18 cellular contexts compared by ENCODE assay signal in the genomic region with DNA sequence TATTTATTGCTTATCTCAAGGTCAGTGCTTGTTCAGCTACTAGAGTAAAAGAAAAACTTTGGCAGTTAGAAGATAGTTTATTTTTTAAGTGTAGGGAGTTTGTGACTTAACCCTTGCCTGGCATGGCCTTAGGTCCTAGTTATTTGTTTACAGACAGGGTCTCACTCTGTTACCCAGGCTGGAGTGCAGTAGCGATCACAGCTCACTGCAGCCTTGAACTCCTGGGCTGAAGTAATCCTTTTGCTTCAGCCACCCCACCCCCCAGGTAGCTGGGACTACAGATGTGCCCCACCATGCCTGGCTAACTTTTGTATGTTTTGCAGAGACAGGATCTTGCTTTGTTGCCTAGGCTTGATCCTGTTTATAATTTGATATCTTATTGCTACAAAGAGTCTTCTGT. TPM values are rescaled to one million over a fixed set of nuclear protein-coding genes. Genes with fewer than 3 reads are reported as not detected.
DNase-seq lines count a peak whose midpoint lies in the region; ATAC-seq, FAIRE-seq and TF ChIP-seq lines count a peak whose summit lies in the region.
"Had no signal": no experiment of that assay in that cellular context is flagged by ENCODE, and none has a peak within 500 bp of the region (broad histone marks: within the 10 kb centered on the region; RNA-seq: fewer than 3 reads in every experiment).

No MANE protein-coding gene starts in this region.

- H3K36me3 Mint-ChIP-seq in GM23338 (ENCODE audit: low read depth) (peaks cover 46% of the 10 kb centered on the region), osteocyte (ENCODE audit: unreplicated experiment) (peaks cover 4% of the 10 kb centered on the region)
- H3K36me3 Mint-ChIP-seq: CD4-positive, CD25-positive, alpha-beta regulatory T cell had no signal

- H2BK15ac ChIP-seq in H1 (ENCODE audit: low read length): no peak overlapping the region

- no peak overlapping the region for H4K5ac ChIP-seq in H1 (ENCODE audit: insufficient read length, low read depth, low read length)

- no peak overlapping the region for H3K9ac ChIP-seq in OCI-LY1 (ENCODE audit: low read length)
- no peak overlapping the region for H3K9ac ChIP-seq in H1 (replicated peaks in 1 of 4; ENCODE audit: extremely low read depth in 1 of 4, low read depth in 3 of 4, low read length in 3 of 4)
- H3K9ac ChIP-seq: parathyroid adenoma had no signal

- H2BK20ac ChIP-seq in H1 (ENCODE audit: low read length): no peak overlapping the region

- H3K4ac ChIP-seq in H1 (replicated peaks; ENCODE audit: insufficient read length, low read depth, low read length): no peak overlapping the region

- TF ChIP-seq EP300 in H1 (IDR thresholded peaks at IDR 0.05; ENCODE audit: borderline replicate concordance in 1 of 2, low read depth in 2 of 2, low read length in 2 of 2): no peak

- H3K4me2 ChIP-seq in GM23338 (peak overlapping the region; percentile 56; the same call in 1 of the 2 replicates), OCI-LY1 (ENCODE audit: low read length) (peak overlapping the region; percentile 1; the same call in 1 of the 2 replicates), H1 (ENCODE audit: insufficient read depth in 1 of 2, low read depth in 2 of 2, low read length in 2 of 2) (peak overlapping the region; percentile 26 to 52; a peak in 1 of 4 replicates)

- WGBS in H1 (ENCODE audit: extremely low coverage in 1 of 2, insufficient coverage in 1 of 2, insufficient read length in 1 of 2, insufficient replicate concordance in 2 of 2, low coverage in 1 of 2, low lambda C conversion rate in 2 of 2, missing lambda C conversion rate in 1 of 2), 2 experiments: 84% methylated on average over 1 of the region's 1 CpG; no CpG with 5 or more reads in 1 of the 2 experiments

- no peak overlapping the region for H3K4me3 ChIP-seq in GM23338
- no peak overlapping the region for H3K4me3 ChIP-seq in OCI-LY1 (ENCODE audit: low read depth, low read length, poor library complexity, severe bottlenecking)
- H3K4me3 ChIP-seq in H1 (ENCODE audit: extremely low read depth in 1 of 4, insufficient read depth in 2 of 4, low read depth in 3 of 4, low read length in 4 of 4): no peak overlapping the region
- H3K4me3 ChIP-seq: vagina had no signal

- no peak overlapping the region; the same call in 2 of the 3 replicates for H3K4me3 Mint-ChIP-seq in GM23338
- peak overlapping the region; percentile 2 for H3K4me3 Mint-ChIP-seq in osteocyte (ENCODE audit: unreplicated experiment)
- H3K4me3 Mint-ChIP-seq: activated T-cell treated with anti-CD3 and anti-CD28 coated beads, Interleukin-2, amount 50 U/mL, for 72 hours had no signal

- H3K79me2 ChIP-seq in GM23338 (replicated peaks; ENCODE audit: insufficient read depth): peaks cover 62% of the 10 kb centered on the region
- H3K79me2 ChIP-seq in OCI-LY1 (ENCODE audit: insufficient read depth, low read length): peaks cover 65% of the 10 kb centered on the region
- H3K79me2 ChIP-seq in H1 (ENCODE audit: control insufficient read depth in 1 of 2, insufficient read depth in 2 of 2, low read length in 2 of 2): peaks cover 20 to 58% of the 10 kb centered on the region in 2 experiments
- H3K79me2 ChIP-seq: parathyroid adenoma had no signal

- H3K27me3 Mint-ChIP-seq in GM23338 (ENCODE audit: insufficient read depth, low read depth, poor library complexity): peaks cover 2% of the 10 kb centered on the region
- H3K27me3 Mint-ChIP-seq in osteocyte (ENCODE audit: unreplicated experiment): no peaks in the 10 kb centered on the region

- no peak overlapping the region for H2AFZ ChIP-seq in GM23338
- H2AFZ ChIP-seq in OCI-LY1 (ENCODE audit: low read length): no peak overlapping the region
- H2AFZ ChIP-seq in H1 (ENCODE audit: low read length): no peak overlapping the region
- H2AFZ ChIP-seq: parathyroid adenoma had no signal

- no peak overlapping the region for H3K14ac ChIP-seq in H1 (ENCODE audit: insufficient read length)

- no peak overlapping the region for H2BK120ac ChIP-seq in H1 (replicated peaks; ENCODE audit: low read depth, low read length)

- H3K23ac ChIP-seq in H1 (ENCODE audit: insufficient read length): no peak overlapping the region

- DNase-seq in GM23338 (ENCODE audit: low spot score) (peak; percentile 8), H1 (ENCODE audit: low read depth in 1 of 2, low spot score in 2 of 2) (no peak), osteocyte (ENCODE audit: extremely low spot score, unreplicated experiment) (no peak), NCI-H1930 (lab: John Stamatoyannopoulos, UW) (no peak)
- DNase-seq: activated CD4-positive, alpha-beta T cell treated with anti-CD3 and anti-CD28 coated beads, Interleukin-2, amount 50 U/mL, for 4 hours; activated T-cell treated with anti-CD3 and anti-CD28 coated beads, Interleukin-2, amount 50 U/mL, for 72 hours; CD4-positive, CD25-positive, alpha-beta regulatory T cell; Karpas-422; NCI-H187; Right ventricle myocardium superior; stimulated activated naive CD8-positive, alpha-beta T cell treated with anti-CD3 and anti-CD28 coated beads, Interleukin-15, Interleukin-2, amounts not matched to agents 100 U/mL and 50 U/mL, for 24 hours; T-helper 9 cell had no signal

- no peak overlapping the region for H3K56ac ChIP-seq in H1 (replicated peaks; ENCODE audit: insufficient read length, low read depth, low read length)

- no peak overlapping the region for H3K27ac ChIP-seq in GM23338 (ENCODE audit: low read depth)
- H3K27ac ChIP-seq in OCI-LY1 (ENCODE audit: low read depth, low read length, poor library complexity, severe bottlenecking): no peak overlapping the region
- no peak overlapping the region for H3K27ac ChIP-seq in H1 (ENCODE audit: low read depth, low read length)
- H3K27ac ChIP-seq: parathyroid adenoma, vagina had no signal

- peaks cover 5% of the 10 kb centered on the region; the same call in 1 of the 2 replicates for H3K23me2 ChIP-seq in H1 (ENCODE audit: low read depth, low read length)

- no peak overlapping the region for H4K8ac ChIP-seq in H1 (ENCODE audit: extremely low read depth, insufficient read depth, low read length)

- H3K27me3 ChIP-seq in GM23338 (ENCODE audit: insufficient read depth) (no peaks in the 10 kb centered on the region), OCI-LY1 (ENCODE audit: insufficient read depth, low read length) (no peaks in the 10 kb centered on the region), H1 (replicated peaks in 1 of 4; ENCODE audit: control insufficient read depth in 3 of 4, extremely low read depth in 1 of 4, insufficient read depth in 3 of 4, low read length in 3 of 4) (no peaks in the 10 kb centered on the region)
- H3K27me3 ChIP-seq: vagina had no signal

- H2BK12ac ChIP-seq in H1 (ENCODE audit: low read depth, low read length): no peak overlapping the region

- H3K9me3 ChIP-seq in OCI-LY1 (ENCODE audit: low read length) (peaks cover 6% of the 10 kb centered on the region), H1 (ENCODE audit: insufficient read depth in 2 of 2, low read depth in 1 of 2, low read length in 1 of 2) (peaks cover 2 to 4% of the 10 kb centered on the region in 2 experiments; a peak in 1 of 4 replicates)
- H3K9me3 ChIP-seq: vagina had no signal

- H2BK5ac ChIP-seq in H1 (ENCODE audit: low read depth, low read length): no peak overlapping the region

- H3K9me2 ChIP-seq in GM23338 (ENCODE audit: insufficient read depth): no peaks in the 10 kb centered on the region
- H3K9me2 ChIP-seq in OCI-LY1 (ENCODE audit: low read depth, low read length): no peaks in the 10 kb centered on the region

- no peak for TF ChIP-seq POLR2A in H1 (IDR thresholded peaks at IDR 0.05; ENCODE audit: control extremely low read depth in 1 of 2, low read depth in 2 of 2, low read length in 2 of 2)

- H3K36me3 ChIP-seq in GM23338 (ENCODE audit: insufficient read depth) (peaks cover 12% of the 10 kb centered on the region; the same call in 1 of the 2 replicates), OCI-LY1 (ENCODE audit: insufficient read depth, low read length) (peaks cover 61% of the 10 kb centered on the region), H1 (ENCODE audit: control insufficient read depth in 2 of 4, insufficient read depth in 4 of 4, low read length in 3 of 4) (peaks cover 3 to 23% (median 13%) of the 10 kb centered on the region in 4 experiments; a peak in 4 of 8 replicates)
- H3K36me3 ChIP-seq: vagina had no signal

- H3K4me1 ChIP-seq in GM23338 (ENCODE audit: insufficient read depth) (peaks cover 34% of the 10 kb centered on the region), OCI-LY1 (ENCODE audit: insufficient read depth, low read length, severe bottlenecking) (peaks cover 32% of the 10 kb centered on the region), H1 (replicated peaks in 1 of 4; ENCODE audit: control insufficient read depth in 3 of 4, insufficient read depth in 4 of 4, low read length in 3 of 4) (peaks cover 10 to 15% (median 13%) of the 10 kb centered on the region in 4 experiments)
- H3K4me1 ChIP-seq: parathyroid adenoma had no signal

- H3K27ac Mint-ChIP-seq in GM23338 (peak overlapping the region; percentile 92), osteocyte (ENCODE audit: unreplicated experiment) (peak overlapping the region; percentile 92)

- no peak overlapping the region for H4K91ac ChIP-seq in H1 (replicated peaks; ENCODE audit: insufficient read length, low read length)

- no peak for FAIRE-seq in H1 (lab: Jason Lieb, UNC)
- FAIRE-seq: islet of Langerhans had no signal

- H4K20me1 ChIP-seq in GM23338 (replicated peaks; ENCODE audit: insufficient read depth): peaks cover 6% of the 10 kb centered on the region; the same call in 1 of the 2 replicates
- no peaks in the 10 kb centered on the region for H4K20me1 ChIP-seq in OCI-LY1 (ENCODE audit: insufficient read depth, low read length)
- H4K20me1 ChIP-seq in H1 (replicated peaks in 1 of 2; ENCODE audit: control insufficient read depth in 1 of 2, insufficient read depth in 2 of 2, low read length in 2 of 2): peaks cover 0 to 2% of the 10 kb centered on the region in 2 experiments

- POLR2A ChIA-PET in H1 (lab: Charles Lee; ENCODE audit: partially characterized antibody): no interaction called here

- no peak overlapping the region for H3K18ac ChIP-seq in H1 (ENCODE audit: extremely low read depth, low read length)

- TF ChIP-seq CTCF in GM23338 (conservative IDR thresholded peaks at IDR 0.05; ENCODE audit: low read depth in 2 of 2) (no peak), OCI-LY1 (IDR thresholded peaks at IDR 0.05; ENCODE audit: low read length) (no peak), H1 (IDR thresholded peaks at IDR 0.05; ENCODE audit: control extremely low read depth in 1 of 3, insufficient read depth in 1 of 3, low read depth in 1 of 3, low read length in 3 of 3) (no peak), osteocyte (IDR thresholded peaks at IDR 0.05) (no peak)

- H2AK5ac ChIP-seq in H1 (ENCODE audit: low read depth, low read length): no peak overlapping the region

- peaks cover 33% of the 10 kb centered on the region for H3K4me1 Mint-ChIP-seq in GM23338
- peaks cover 82% of the 10 kb centered on the region for H3K4me1 Mint-ChIP-seq in osteocyte (ENCODE audit: unreplicated experiment)

- H3K79me1 ChIP-seq in H1 (ENCODE audit: low read depth, low read length): peaks cover 2% of the 10 kb centered on the region; the same call in 1 of the 2 replicates

- CTCF ChIA-PET in H1 (lab: Charles Lee; ENCODE audit: partially characterized antibody): interaction anchor here (1.0 to 2.0 kb wide), 5 partner anchors 15 to 704 kb away, joined by 3 to 5 read pairs (median 4); a partner anchor contains a TSS

- H3K9me3 Mint-ChIP-seq in GM23338: peaks cover 12% of the 10 kb centered on the region; the same call in 2 of the 3 replicates
- H3K9me3 Mint-ChIP-seq in osteocyte (ENCODE audit: unreplicated experiment): no peaks in the 10 kb centered on the region
- H3K9me3 Mint-ChIP-seq: CD4-positive, CD25-positive, alpha-beta regulatory T cell had no signal

- no peak for ATAC-seq in GM23338
- ATAC-seq in HG03342 (IDR thresholded peaks at IDR 0.05; ENCODE audit: unreplicated experiment): no peak
- ATAC-seq in GM18873 (IDR thresholded peaks at IDR 0.05; ENCODE audit: low FRiP score, unreplicated experiment): no peak
- ATAC-seq: activated T-cell treated with anti-CD3 and anti-CD28 coated beads, Interleukin-2, amount 50 U/mL, for 72 hours; stimulated activated naive CD8-positive, alpha-beta T cell treated with anti-CD3 and anti-CD28 coated beads, Interleukin-15, Interleukin-2, amounts not matched to agents 100 U/mL and 50 U/mL, for 24 hours had no signal

- TF ChIP-seq RAD21 in H1 (IDR thresholded peaks at IDR 0.05 in 1 of 2, conservative IDR thresholded peaks at IDR 0.05 in 1 of 2; ENCODE audit: low read depth in 2 of 2, low read length in 2 of 2): no peak

- H3F3A ChIP-seq in GM23338 (replicated peaks; ENCODE audit: low read depth) (peaks cover 5% of the 10 kb centered on the region; the same call in 1 of the 2 replicates), OCI-LY1 (ENCODE audit: insufficient read depth, low read length) (no peaks in the 10 kb centered on the region)

RNA-seq across cellular contexts. Expression of a gene that starts 4.2 kb away (rescaled TPM):
- 63.4 and 66.7 TPM in 2 replicates for total RNA-seq in GM23338 (2014; rRNA removed; shearing (Covaris generic))
- polyA plus RNA-seq in GM23338 (2016; fragmentation: Nextera tagmentation; extraction: Ambion mirVana): 21.6 and 26.9 TPM in 2 replicates
- 87.4 and 90.1 TPM in 2 replicates for total RNA-seq in H1 (2021; fragmentation: NEBNext Ultra II Directional; extraction: Animal tissue kit (Norgen Biotek cat#: 25700))
- 14.8 and 18.5 TPM in 2 replicates for polyA plus RNA-seq in H1 (2011; rRNA removed)
- polyA plus RNA-seq in H1 (2011; cell fraction: cytosol; rRNA removed): 12.5 TPM
- 92.9 TPM for polyA plus RNA-seq in H1 (2011; cell fraction: nucleus; rRNA removed)
- polyA plus RNA-seq in H1 (2012, experiment 1 of 2): 31.4 to 50.1 TPM (median 43.4 TPM) in 4 replicates
- polyA plus RNA-seq in H1 (2012, experiment 2 of 2): 2.4 TPM
- 109 TPM for polyA plus RNA-seq in H1 (2013, experiment 1 of 2)
- polyA plus RNA-seq in H1 (2013, experiment 2 of 2): 125 TPM
- 111 and 153 TPM in 2 replicates for polyA minus RNA-seq in H1 (2011; rRNA and poly(A)+ RNA removed)
- polyA minus RNA-seq in H1 (2011; cell fraction: cytosol; rRNA and poly(A)+ RNA removed): 54.2 TPM
- 140 TPM for polyA minus RNA-seq in H1 (2011; cell fraction: nucleus; rRNA and poly(A)+ RNA removed)
- total RNA-seq in osteocyte: 33.5 and 37.6 TPM in 2 replicates

Comparison
In these comparisons a context has a peak if more than half of its experiments do, and no peak if none do; other contexts are left out.
1. H3K4me2 ChIP-seq: peak in every context shown above with its lines; median percentile 56 in GM23338; 39 in H1; 1 in OCI-LY1.